In the genomic region with DNA sequence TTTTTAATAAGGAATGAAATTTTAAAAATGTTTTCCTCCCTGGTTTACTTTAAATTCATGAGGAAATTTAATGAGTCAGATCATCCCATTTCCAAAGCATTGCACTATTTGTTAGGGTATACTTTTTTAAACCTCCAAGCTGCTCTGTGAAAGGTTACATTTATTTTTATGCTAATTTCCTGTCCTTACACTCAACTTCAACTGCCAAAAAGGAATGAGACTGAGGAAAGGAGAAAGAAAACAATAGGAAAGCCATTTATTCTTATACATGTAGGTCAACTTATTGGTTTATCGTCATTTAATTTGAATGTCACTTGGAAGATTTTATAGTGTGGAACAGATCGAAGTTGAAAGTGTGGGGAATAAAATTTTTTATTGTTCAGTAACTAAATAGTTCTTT, we compare ENCODE assay signal across 23 cellular contexts.
"Had no signal": no experiment of that assay in that cellular context is flagged by ENCODE, and none has a peak within 500 bp of the region (broad histone marks: within the 10 kb centered on the region; RNA-seq: fewer than 3 reads in every experiment).

No MANE protein-coding gene starts in this region.

- ATAC-seq: left cardiac atrium, left ventricle myocardium superior, right cardiac atrium had no signal

- H3K4me3 Mint-ChIP-seq: immature natural killer cell, naive B cell, nephron, type B pancreatic cell had no signal

- DNase-seq: cortex of kidney; dorsolateral prefrontal cortex; effector CD8-positive, alpha-beta T cell; foreskin fibroblast; immature natural killer cell; kidney; left cardiac atrium; left ventricle myocardium superior; mesenchymal stem cell; naive B cell; posterior cingulate gyrus; right cardiac atrium; small intestine; stimulated activated CD4-positive, alpha-beta T cell treated with anti-CD3 and anti-CD28 coated beads, Interleukin-2, amount 100 ng/mL, for 48 hours; stimulated activated naive CD4-positive, alpha-beta T cell treated with Interleukin-2 at 50 U/mL for 16 hours; thyroid gland had no signal

- H3K4me1 Mint-ChIP-seq: immature natural killer cell had no signal

- H3K27ac Mint-ChIP-seq: immature natural killer cell, naive B cell, nephron, type B pancreatic cell had no signal

- H3K27me3 ChIP-seq: dorsolateral prefrontal cortex, esophagus muscularis mucosa, suprapubic skin, thyroid gland had no signal

- H3K4me1 ChIP-seq: esophagus muscularis mucosa, suprapubic skin had no signal

- H3K27ac ChIP-seq: epithelial cell of prostate, esophagus muscularis mucosa, suprapubic skin, thyroid gland had no signal

- H3K27me3 Mint-ChIP-seq: naive B cell, type B pancreatic cell had no signal

- FAIRE-seq: small intestine, urothelium cell line had no signal

- H3K9me3 Mint-ChIP-seq: nephron, type B pancreatic cell had no signal

- H3K4me3 ChIP-seq: dorsolateral prefrontal cortex, esophagus muscularis mucosa, lung, suprapubic skin, thyroid gland had no signal

- H3K36me3 ChIP-seq: esophagus muscularis mucosa, suprapubic skin, thyroid gland had no signal

- H3K9me3 ChIP-seq: esophagus muscularis mucosa, suprapubic skin, thyroid gland had no signal

- H3K36me3 Mint-ChIP-seq: immature natural killer cell, type B pancreatic cell had no signal
